ENCODE assay signal across 2 cellular contexts in the genomic region with DNA sequence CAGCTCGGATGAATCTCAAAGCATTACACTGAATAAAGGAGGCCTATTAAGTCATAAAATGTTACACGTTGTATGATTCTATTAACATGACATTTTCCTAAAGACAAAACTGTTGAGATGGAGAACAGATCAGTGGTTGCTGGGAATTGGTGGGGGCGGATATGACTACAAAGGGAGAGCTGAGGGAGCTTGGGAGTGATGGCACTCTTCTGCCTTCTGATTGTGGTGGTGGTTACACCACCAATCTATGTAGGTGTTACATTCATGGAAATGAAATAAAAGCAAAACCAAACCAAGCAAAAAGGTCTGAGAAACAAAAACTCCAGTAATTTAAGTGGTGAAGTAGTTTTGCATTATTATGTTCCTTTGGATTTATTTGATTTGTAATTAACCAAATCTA.
TF ChIP-seq lines count a peak whose summit lies in the region.

No MANE protein-coding gene starts in this region.

TF ChIP-seq in A549, 52 proteins besides CTCF, POLR2A, EP300 and RAD21 (continued from another document):
- TF ChIP-seq, protein P1, sequence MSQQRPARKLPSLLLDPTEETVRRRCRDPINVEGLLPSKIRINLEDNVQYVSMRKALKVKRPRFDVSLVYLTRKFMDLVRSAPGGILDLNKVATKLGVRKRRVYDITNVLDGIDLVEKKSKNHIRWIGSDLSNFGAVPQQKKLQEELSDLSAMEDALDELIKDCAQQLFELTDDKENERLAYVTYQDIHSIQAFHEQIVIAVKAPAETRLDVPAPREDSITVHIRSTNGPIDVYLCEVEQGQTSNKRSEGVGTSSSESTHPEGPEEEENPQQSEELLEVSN (IDR thresholded peaks at IDR 0.05; ENCODE audit: borderline replicate concordance, low read depth), result no peak
- TF ChIP-seq MAFK (IDR thresholded peaks at IDR 0.05; ENCODE audit: partially characterized antibody) (no peak), PHF8 (IDR thresholded peaks at IDR 0.05; ENCODE audit: borderline replicate concordance, low read depth) (no peak), ZFP36 (IDR thresholded peaks at IDR 0.05; ENCODE audit: borderline replicate concordance, partially characterized antibody) (no peak), MAZ (IDR thresholded peaks at IDR 0.05; ENCODE audit: borderline replicate concordance, low read depth, low read length) (no peak), TP53 (CRISPR knock-in tag; IDR thresholded peaks at IDR 0.05) (no peak), NR3C1 (IDR thresholded peaks at IDR 0.05) (no peak), EHF (CRISPR knock-in tag; IDR thresholded peaks at IDR 0.05) (no peak), HES2 (IDR thresholded peaks at IDR 0.05) (no peak), MAX (IDR thresholded peaks at IDR 0.05) (no peak), BHLHE40 (IDR thresholded peaks at IDR 0.05; ENCODE audit: low read depth, low read length) (no peak), RNF2 (IDR thresholded peaks at IDR 0.05; ENCODE audit: borderline replicate concordance, low read depth) (no peak), HEYL (CRISPR knock-in tag; IDR thresholded peaks at IDR 0.05) (no peak), FOSB (CRISPR knock-in tag; IDR thresholded peaks at IDR 0.05) (no peak)
- TF ChIP-seq, protein P2, sequence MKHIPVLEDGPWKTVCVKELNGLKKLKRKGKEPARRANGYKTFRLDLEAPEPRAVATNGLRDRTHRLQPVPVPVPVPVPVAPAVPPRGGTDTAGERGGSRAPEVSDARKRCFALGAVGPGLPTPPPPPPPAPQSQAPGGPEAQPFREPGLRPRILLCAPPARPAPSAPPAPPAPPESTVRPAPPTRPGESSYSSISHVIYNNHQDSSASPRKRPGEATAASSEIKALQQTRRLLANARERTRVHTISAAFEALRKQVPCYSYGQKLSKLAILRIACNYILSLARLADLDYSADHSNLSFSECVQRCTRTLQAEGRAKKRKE (CRISPR knock-in tag; IDR thresholded peaks at IDR 0.05; ENCODE audit: low read depth), result no peak
- TF ChIP-seq, protein P3, sequence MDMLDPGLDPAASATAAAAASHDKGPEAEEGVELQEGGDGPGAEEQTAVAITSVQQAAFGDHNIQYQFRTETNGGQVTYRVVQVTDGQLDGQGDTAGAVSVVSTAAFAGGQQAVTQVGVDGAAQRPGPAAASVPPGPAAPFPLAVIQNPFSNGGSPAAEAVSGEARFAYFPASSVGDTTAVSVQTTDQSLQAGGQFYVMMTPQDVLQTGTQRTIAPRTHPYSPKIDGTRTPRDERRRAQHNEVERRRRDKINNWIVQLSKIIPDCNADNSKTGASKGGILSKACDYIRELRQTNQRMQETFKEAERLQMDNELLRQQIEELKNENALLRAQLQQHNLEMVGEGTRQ (IDR thresholded peaks at IDR 0.05), result no peak

TF ChIP-seq in WTC11, 78 proteins besides CTCF, POLR2A, EP300 and RAD21 (continued from another document):
- TF ChIP-seq, protein P4, sequence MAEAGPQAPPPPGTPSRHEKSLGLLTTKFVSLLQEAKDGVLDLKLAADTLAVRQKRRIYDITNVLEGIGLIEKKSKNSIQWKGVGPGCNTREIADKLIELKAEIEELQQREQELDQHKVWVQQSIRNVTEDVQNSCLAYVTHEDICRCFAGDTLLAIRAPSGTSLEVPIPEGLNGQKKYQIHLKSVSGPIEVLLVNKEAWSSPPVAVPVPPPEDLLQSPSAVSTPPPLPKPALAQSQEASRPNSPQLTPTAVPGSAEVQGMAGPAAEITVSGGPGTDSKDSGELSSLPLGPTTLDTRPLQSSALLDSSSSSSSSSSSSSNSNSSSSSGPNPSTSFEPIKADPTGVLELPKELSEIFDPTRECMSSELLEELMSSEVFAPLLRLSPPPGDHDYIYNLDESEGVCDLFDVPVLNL (CRISPR knock-in tag; IDR thresholded peaks at IDR 0.05; ENCODE audit: borderline replicate concordance, low read depth), result no peak
- TF ChIP-seq CBFB (CRISPR knock-in tag; IDR thresholded peaks at IDR 0.05; ENCODE audit: low read depth) (no peak), FOXP4 (CRISPR knock-in tag; IDR thresholded peaks at IDR 0.05) (no peak), ZNF416 (CRISPR knock-in tag; IDR thresholded peaks at IDR 0.05) (no peak), ZNF532 (CRISPR knock-in tag; IDR thresholded peaks at IDR 0.05; ENCODE audit: borderline replicate concordance) (no peak), TEAD1 (CRISPR knock-in tag; IDR thresholded peaks at IDR 0.05) (no peak), STAT6 (CRISPR knock-in tag; conservative IDR thresholded peaks at IDR 0.05; ENCODE audit: low read depth) (no peak), JUN (CRISPR knock-in tag; IDR thresholded peaks at IDR 0.05) (no peak), RELA (CRISPR knock-in tag; IDR thresholded peaks at IDR 0.05; ENCODE audit: borderline replicate concordance) (no peak), E2F1 (CRISPR knock-in tag; IDR thresholded peaks at IDR 0.05) (no peak), NR1H2 (CRISPR knock-in tag; IDR thresholded peaks at IDR 0.05) (no peak), PRRX2 (CRISPR knock-in tag; IDR thresholded peaks at IDR 0.05) (no peak), FOXP1 (CRISPR knock-in tag; IDR thresholded peaks at IDR 0.05; ENCODE audit: borderline replicate concordance) (no peak)
- TF ChIP-seq, protein P5, sequence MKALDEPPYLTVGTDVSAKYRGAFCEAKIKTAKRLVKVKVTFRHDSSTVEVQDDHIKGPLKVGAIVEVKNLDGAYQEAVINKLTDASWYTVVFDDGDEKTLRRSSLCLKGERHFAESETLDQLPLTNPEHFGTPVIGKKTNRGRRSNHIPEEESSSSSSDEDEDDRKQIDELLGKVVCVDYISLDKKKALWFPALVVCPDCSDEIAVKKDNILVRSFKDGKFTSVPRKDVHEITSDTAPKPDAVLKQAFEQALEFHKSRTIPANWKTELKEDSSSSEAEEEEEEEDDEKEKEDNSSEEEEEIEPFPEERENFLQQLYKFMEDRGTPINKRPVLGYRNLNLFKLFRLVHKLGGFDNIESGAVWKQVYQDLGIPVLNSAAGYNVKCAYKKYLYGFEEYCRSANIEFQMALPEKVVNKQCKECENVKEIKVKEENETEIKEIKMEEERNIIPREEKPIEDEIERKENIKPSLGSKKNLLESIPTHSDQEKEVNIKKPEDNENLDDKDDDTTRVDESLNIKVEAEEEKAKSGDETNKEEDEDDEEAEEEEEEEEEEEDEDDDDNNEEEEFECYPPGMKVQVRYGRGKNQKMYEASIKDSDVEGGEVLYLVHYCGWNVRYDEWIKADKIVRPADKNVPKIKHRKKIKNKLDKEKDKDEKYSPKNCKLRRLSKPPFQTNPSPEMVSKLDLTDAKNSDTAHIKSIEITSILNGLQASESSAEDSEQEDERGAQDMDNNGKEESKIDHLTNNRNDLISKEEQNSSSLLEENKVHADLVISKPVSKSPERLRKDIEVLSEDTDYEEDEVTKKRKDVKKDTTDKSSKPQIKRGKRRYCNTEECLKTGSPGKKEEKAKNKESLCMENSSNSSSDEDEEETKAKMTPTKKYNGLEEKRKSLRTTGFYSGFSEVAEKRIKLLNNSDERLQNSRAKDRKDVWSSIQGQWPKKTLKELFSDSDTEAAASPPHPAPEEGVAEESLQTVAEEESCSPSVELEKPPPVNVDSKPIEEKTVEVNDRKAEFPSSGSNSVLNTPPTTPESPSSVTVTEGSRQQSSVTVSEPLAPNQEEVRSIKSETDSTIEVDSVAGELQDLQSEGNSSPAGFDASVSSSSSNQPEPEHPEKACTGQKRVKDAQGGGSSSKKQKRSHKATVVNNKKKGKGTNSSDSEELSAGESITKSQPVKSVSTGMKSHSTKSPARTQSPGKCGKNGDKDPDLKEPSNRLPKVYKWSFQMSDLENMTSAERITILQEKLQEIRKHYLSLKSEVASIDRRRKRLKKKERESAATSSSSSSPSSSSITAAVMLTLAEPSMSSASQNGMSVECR (CRISPR knock-in tag; IDR thresholded peaks at IDR 0.05; ENCODE audit: borderline replicate concordance), result no peak
- TF ChIP-seq, protein P6, sequence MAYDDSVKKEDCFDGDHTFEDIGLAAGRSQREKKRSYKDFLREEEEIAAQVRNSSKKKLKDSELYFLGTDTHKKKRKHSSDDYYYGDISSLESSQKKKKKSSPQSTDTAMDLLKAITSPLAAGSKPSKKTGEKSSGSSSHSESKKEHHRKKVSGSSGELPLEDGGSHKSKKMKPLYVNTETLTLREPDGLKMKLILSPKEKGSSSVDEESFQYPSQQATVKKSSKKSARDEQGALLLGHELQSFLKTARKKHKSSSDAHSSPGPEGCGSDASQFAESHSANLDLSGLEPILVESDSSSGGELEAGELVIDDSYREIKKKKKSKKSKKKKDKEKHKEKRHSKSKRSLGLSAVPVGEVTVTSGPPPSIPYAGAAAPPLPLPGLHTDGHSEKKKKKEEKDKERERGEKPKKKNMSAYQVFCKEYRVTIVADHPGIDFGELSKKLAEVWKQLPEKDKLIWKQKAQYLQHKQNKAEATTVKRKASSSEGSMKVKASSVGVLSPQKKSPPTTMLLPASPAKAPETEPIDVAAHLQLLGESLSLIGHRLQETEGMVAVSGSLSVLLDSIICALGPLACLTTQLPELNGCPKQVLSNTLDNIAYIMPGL (CRISPR knock-in tag; IDR thresholded peaks at IDR 0.05), result no peak
- TF ChIP-seq, protein P7, sequence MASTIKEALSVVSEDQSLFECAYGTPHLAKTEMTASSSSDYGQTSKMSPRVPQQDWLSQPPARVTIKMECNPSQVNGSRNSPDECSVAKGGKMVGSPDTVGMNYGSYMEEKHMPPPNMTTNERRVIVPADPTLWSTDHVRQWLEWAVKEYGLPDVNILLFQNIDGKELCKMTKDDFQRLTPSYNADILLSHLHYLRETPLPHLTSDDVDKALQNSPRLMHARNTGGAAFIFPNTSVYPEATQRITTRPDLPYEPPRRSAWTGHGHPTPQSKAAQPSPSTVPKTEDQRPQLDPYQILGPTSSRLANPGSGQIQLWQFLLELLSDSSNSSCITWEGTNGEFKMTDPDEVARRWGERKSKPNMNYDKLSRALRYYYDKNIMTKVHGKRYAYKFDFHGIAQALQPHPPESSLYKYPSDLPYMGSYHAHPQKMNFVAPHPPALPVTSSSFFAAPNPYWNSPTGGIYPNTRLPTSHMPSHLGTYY (CRISPR knock-in tag; IDR thresholded peaks at IDR 0.05), result no peak
